Comparison of ENCODE assay signal across 28 cellular contexts in genomic region chr7:13092708-13093005, GRCh38.
"Had no signal": no experiment of that assay in that cellular context is flagged by ENCODE, and none has a peak within 500 bp of the region (broad histone marks: within the 10 kb centered on the region; RNA-seq: fewer than 3 reads in every experiment).

No MANE protein-coding gene starts in this region.

- H3K36me3 ChIP-seq: left lung, neural progenitor cell, neutrophil, right atrium auricular region, tibial nerve, uterus had no signal

- ATAC-seq: left lung; natural killer cell; psoas muscle; stimulated activated memory B cell treated with anti-CD40 and anti-IgM and Interleukin-4, amounts not matched to agents 10 μg/mL and 1 μg/mL and 100 μg/mL, for 72 hours; stimulated activated naive CD8-positive, alpha-beta T cell treated with anti-CD3 and anti-CD28 coated beads, Interleukin-15, amount 100 ng/mL, for 72 hours had no signal

- H3K9me3 ChIP-seq: left lung, neutrophil, psoas muscle, right atrium auricular region, tibial nerve, uterus had no signal

- H3K9ac ChIP-seq: neural progenitor cell, parathyroid adenoma had no signal

- FAIRE-seq: keratinocyte had no signal

- H3K79me2 ChIP-seq: parathyroid adenoma had no signal

- H3K36me3 Mint-ChIP-seq: mesothelial cell of epicardium; natural killer cell; neural progenitor cell; stimulated activated memory B cell treated with anti-CD40 and anti-IgM and Interleukin-4, amounts not matched to agents 10 μg/mL and 1 μg/mL and 100 μg/mL, for 72 hours; type B pancreatic cell had no signal

- H3K4me3 ChIP-seq: left lung, lung, neural progenitor cell, psoas muscle, right atrium auricular region, skin epidermis, tibial nerve, uterus had no signal

- DNase-seq: hippocampal formation; kidney glomerular epithelial cell; left cardiac atrium; left lung; naive B cell; natural killer cell; nephron progenitor cell; occipital lobe; psoas muscle; stimulated activated CD4-positive, alpha-beta T cell treated with anti-CD3 and anti-CD28 coated beads, Interleukin-1b, Interleukin-23, amount 100 ng/mL, for 48 hours; stimulated activated CD4-positive, alpha-beta T cell treated with anti-CD3 and anti-CD28 coated beads, Interleukin-2, amount 100 ng/mL, for 48 hours; stimulated activated CD4-positive, alpha-beta T cell treated with anti-CD3 and anti-CD28 coated beads, Interleukin-4, amount 100 ng/mL, for 4 hours; stimulated activated CD8-positive, alpha-beta memory T cell treated with anti-CD3 and anti-CD28 coated beads, Interleukin-4, amount 100 ng/mL, for 48 hours; stimulated activated naive CD4-positive, alpha-beta T cell treated with Interleukin-2 at 50 U/mL for 16 hours; stimulated activated naive CD8-positive, alpha-beta T cell treated with anti-CD3 and anti-CD28 coated beads, Interleukin-15, amount 100 ng/mL, for 72 hours; substantia nigra; uterus had no signal

- H3K4me1 Mint-ChIP-seq: natural killer cell; neural progenitor cell; stimulated activated memory B cell treated with anti-CD40 and anti-IgM and Interleukin-4, amounts not matched to agents 10 μg/mL and 1 μg/mL and 100 μg/mL, for 72 hours; stimulated activated naive CD8-positive, alpha-beta T cell treated with anti-CD3 and anti-CD28 coated beads, Interleukin-15, amount 100 ng/mL, for 72 hours had no signal

- H3K27ac ChIP-seq: left lung, neural progenitor cell, neutrophil, parathyroid adenoma, psoas muscle, right atrium auricular region, skin epidermis, tibial nerve, uterus had no signal

- H3K27ac Mint-ChIP-seq: mesothelial cell of epicardium; natural killer cell; nephron progenitor cell; neural progenitor cell; stimulated activated memory B cell treated with anti-CD40 and anti-IgM and Interleukin-4, amounts not matched to agents 10 μg/mL and 1 μg/mL and 100 μg/mL, for 72 hours; stimulated activated naive CD8-positive, alpha-beta T cell treated with anti-CD3 and anti-CD28 coated beads, Interleukin-15, amount 100 ng/mL, for 72 hours; type B pancreatic cell had no signal

- H3K4me3 Mint-ChIP-seq: mesothelial cell of epicardium; natural killer cell; nephron progenitor cell; neural progenitor cell; stimulated activated memory B cell treated with anti-CD40 and anti-IgM and Interleukin-4, amounts not matched to agents 10 μg/mL and 1 μg/mL and 100 μg/mL, for 72 hours; stimulated activated naive CD8-positive, alpha-beta T cell treated with anti-CD3 and anti-CD28 coated beads, Interleukin-15, amount 100 ng/mL, for 72 hours; type B pancreatic cell had no signal

- H3K4me1 ChIP-seq: left lung, parathyroid adenoma, psoas muscle, right atrium auricular region, tibial nerve, uterus had no signal

- H2AFZ ChIP-seq: neural progenitor cell, parathyroid adenoma had no signal

- H3K27me3 ChIP-seq: left lung, neural progenitor cell, neutrophil, right atrium auricular region, tibial nerve, uterus had no signal

- H3K4me2 ChIP-seq: neural progenitor cell had no signal

- H3K27me3 Mint-ChIP-seq: type B pancreatic cell had no signal

- H3K9me3 Mint-ChIP-seq: stimulated activated memory B cell treated with anti-CD40 and anti-IgM and Interleukin-4, amounts not matched to agents 10 μg/mL and 1 μg/mL and 100 μg/mL, for 72 hours; type B pancreatic cell had no signal
